In genomic region chr12:110102255-110102654, GRCh38 we compare ENCODE assay signal across 8 cellular contexts. TPM values are rescaled to one million over a fixed set of nuclear protein-coding genes. Genes with fewer than 3 reads are reported as not detected.
DNase-seq lines count a peak whose midpoint lies in the region; ATAC-seq, FAIRE-seq and TF ChIP-seq lines count a peak whose summit lies in the region.

No MANE protein-coding gene starts in this region.

- peaks cover 7% of the 10 kb centered on the region for H3K4me1 ChIP-seq in cardiac muscle cell (ENCODE audit: low read depth)

- H3K9me3 ChIP-seq in cardiac muscle cell (ENCODE audit: low read depth): no peaks in the 10 kb centered on the region

- H3K27me3 ChIP-seq in cardiac muscle cell: no peaks in the 10 kb centered on the region

- FAIRE-seq in GM19239 (lab: Jason Lieb, UNC): peak; percentile 26

- no peak for ATAC-seq in GM18498 (IDR thresholded peaks at IDR 0.05; ENCODE audit: unreplicated experiment)
- no peak for ATAC-seq in HG03439 (IDR thresholded peaks at IDR 0.05; ENCODE audit: unreplicated experiment)

- H3K36me3 ChIP-seq in cardiac muscle cell: no peaks in the 10 kb centered on the region

- H3K4me3 ChIP-seq in cardiac muscle cell: no peak overlapping the region

- H3K27ac ChIP-seq in C4-2B (no peak overlapping the region), cardiac muscle cell (no peak overlapping the region)

- TF ChIP-seq CTCF in C4-2B (conservative IDR thresholded peaks at IDR 0.05) (peak; percentile 40), cardiac muscle cell (IDR thresholded peaks at IDR 0.05; ENCODE audit: low read depth, low read length) (peak; percentile 32)

- DNase-seq in GM19239 (ENCODE audit: insufficient read length, low spot score) (peak; percentile 16), NCI-H69 (lab: John Stamatoyannopoulos, UW) (peak; percentile 90), cardiac muscle cell (ENCODE audit: low read depth in 1 of 2, low spot score in 1 of 2) (peak; percentile 52 to 70)
- peak; percentile 23 for DNase-seq in activated T-cell treated with anti-CD3 and anti-CD28 coated beads, Interleukin-2, amount 50 U/mL, for 1 hour
- DNase-seq in stimulated activated CD4-positive, alpha-beta T cell treated with anti-CD3 and anti-CD28 coated beads, Interleukin-4, amount 100 ng/mL, for 1 hour: peak; percentile 16

RNA-seq across cellular contexts. Expression of gene IFT81, which starts 21.9 kb away (rescaled TPM):
- total RNA-seq in cardiac muscle cell: 19.9 and 30.0 TPM in 2 replicates
- polyA plus RNA-seq in cardiac muscle cell: 42.6 and 44.8 TPM in 2 replicates

RNA-seq across cellular contexts. Expression of gene C12orf76, which starts 53.9 kb away (rescaled TPM):
- 24.8 and 25.0 TPM in 2 replicates for total RNA-seq in cardiac muscle cell
- 14.9 and 19.8 TPM in 2 replicates for polyA plus RNA-seq in cardiac muscle cell

Comparison
In these comparisons a context has a peak if more than half of its experiments do, and no peak if none do; other contexts are left out.
1. DNase-seq: peak in every context shown above with its lines; median percentile 90 in NCI-H69; 61 in cardiac muscle cell; 23 in activated T-cell treated with anti-CD3 and anti-CD28 coated beads, Interleukin-2, amount 50 U/mL, for 1 hour; 16 in GM19239; 16 in stimulated activated CD4-positive, alpha-beta T cell treated with anti-CD3 and anti-CD28 coated beads, Interleukin-4, amount 100 ng/mL, for 1 hour.